In genomic region chr12:108145011-108145410, GRCh38 we compare ENCODE assay signal across 19 cellular contexts. TPM values are rescaled to one million over a fixed set of nuclear protein-coding genes. Genes with fewer than 3 reads are reported as not detected.
DNase-seq lines count a peak whose midpoint lies in the region; ATAC-seq and TF ChIP-seq lines count a peak whose summit lies in the region.
"Had no signal": no experiment of that assay in that cellular context is flagged by ENCODE, and none has a peak within 500 bp of the region (broad histone marks: within the 10 kb centered on the region; RNA-seq: fewer than 3 reads in every experiment).

No MANE protein-coding gene starts in this region.

- H3K36me3 ChIP-seq in trophoblast cell (ENCODE audit: control insufficient read depth in 1 of 2, insufficient read depth in 2 of 2, low read length in 2 of 2) = no peaks in the 10 kb centered on the region

- no peak overlapping the region for H2AK5ac ChIP-seq in trophoblast cell (ENCODE audit: low read length)

- intact Hi-C loops in cardiac septum (cut with DNase I) = no loop called here

- TF ChIP-seq CTCF in WTC11 (IDR thresholded peaks at IDR 0.05) (no peak), foreskin fibroblast (IDR thresholded peaks at IDR 0.05; ENCODE audit: low read depth, low read length) (no peak)

- DNase-seq in WTC11 (ENCODE audit: low spot score) (no peak), memory B cell (ENCODE audit: low spot score in 2 of 2) (no peak), trophoblast cell (no peak), foreskin fibroblast (no peak), cardiac septum (ENCODE audit: low spot score) (no peak), EL (no peak)
- DNase-seq: C1 segment of cervical spinal cord; Calu3; CD4-positive, alpha-beta memory T cell; COR-L47; DND-41; GDM1; GOT3; H7; HCEC 1CT had no signal

- CTCF ChIA-PET in WTC11 (lab: Charles Lee) = interaction anchor here (0.9 to 2.0 kb wide), 6 partner anchors 8 to 152 kb away, joined by 3 to 6 read pairs (median 6); partner anchors contain the start of gene WSCD2

- no peak overlapping the region for H3K23ac ChIP-seq in trophoblast cell (ENCODE audit: low read length)

- H3K9ac ChIP-seq in trophoblast cell (ENCODE audit: low read length) = no peak overlapping the region

- H3K79me2 ChIP-seq in trophoblast cell (ENCODE audit: control insufficient read depth, insufficient read depth, low read length, poor library complexity) = no peaks in the 10 kb centered on the region

- no peaks in the 10 kb centered on the region for H3K4me1 ChIP-seq in trophoblast cell (ENCODE audit: control insufficient read depth in 1 of 2, insufficient read depth in 2 of 2, low read length in 2 of 2)

- H3K36me3 Mint-ChIP-seq in WTC11 = no peaks in the 10 kb centered on the region
- peaks cover 3% of the 10 kb centered on the region for H3K36me3 Mint-ChIP-seq in memory B cell
- H3K36me3 Mint-ChIP-seq: CD4-positive, alpha-beta memory T cell had no signal

- peaks cover 55% of the 10 kb centered on the region for H3K4me1 Mint-ChIP-seq in WTC11
- H3K4me1 Mint-ChIP-seq in memory B cell = peaks cover 14% of the 10 kb centered on the region
- H3K4me1 Mint-ChIP-seq: CD4-positive, alpha-beta memory T cell had no signal

- no peaks in the 10 kb centered on the region for H3K9me3 ChIP-seq in trophoblast cell (ENCODE audit: insufficient read depth, low read depth, low read length)

- no peak overlapping the region for H3K18ac ChIP-seq in trophoblast cell (ENCODE audit: low read length)

- H3K27ac Mint-ChIP-seq in WTC11 (no peak overlapping the region), memory B cell (peak overlapping the region; percentile 71)
- H3K27ac Mint-ChIP-seq: CD4-positive, alpha-beta memory T cell had no signal

- ATAC-seq in WTC11 = peak; percentile 26; the same call in 1 of the 2 replicates
- no peak for ATAC-seq in memory B cell (ENCODE audit: low read depth)
- ATAC-seq: GM12878 had no signal

- H2BK12ac ChIP-seq in trophoblast cell (ENCODE audit: low read length) = no peak overlapping the region

- no peak overlapping the region for H4K8ac ChIP-seq in trophoblast cell (ENCODE audit: low read depth, low read length)

- H3K27me3 Mint-ChIP-seq in WTC11 (ENCODE audit: low read depth) = no peaks in the 10 kb centered on the region; the same call in 1 of the 2 replicates
- no peaks in the 10 kb centered on the region for H3K27me3 Mint-ChIP-seq in memory B cell

- WGBS in trophoblast cell (ENCODE audit: extremely low coverage, insufficient coverage, insufficient read length) = no CpG with 5 or more reads among the region's 2 CpGs

- no peak overlapping the region for H4K91ac ChIP-seq in trophoblast cell (ENCODE audit: low read depth, low read length)

- H3K79me1 ChIP-seq in trophoblast cell (ENCODE audit: low read length) = no peaks in the 10 kb centered on the region

- H3K4me3 Mint-ChIP-seq in WTC11 (no peak overlapping the region), memory B cell (no peak overlapping the region)
- H3K4me3 Mint-ChIP-seq: CD4-positive, alpha-beta memory T cell had no signal

- H2BK120ac ChIP-seq in trophoblast cell (ENCODE audit: insufficient read depth, low read length, poor library complexity) = no peak overlapping the region

- H3K27me3 ChIP-seq in trophoblast cell (ENCODE audit: insufficient read depth, low read length) = no peaks in the 10 kb centered on the region

- no peak overlapping the region for H2BK5ac ChIP-seq in trophoblast cell (ENCODE audit: low read depth, low read length, poor library complexity)

- H4K12ac ChIP-seq in trophoblast cell (ENCODE audit: low read depth, low read length) = no peak overlapping the region

- H3K4me2 ChIP-seq in trophoblast cell (ENCODE audit: low read length) = peak overlapping the region; percentile 7

- no peak overlapping the region for H2AFZ ChIP-seq in trophoblast cell (ENCODE audit: insufficient read depth, low read length, poor library complexity)

- no peak overlapping the region for H3K27ac ChIP-seq in trophoblast cell (ENCODE audit: low read depth, low read length)

- POLR2A ChIA-PET in WTC11 (lab: Charles Lee) = no interaction called here

- H3K4me3 ChIP-seq in trophoblast cell (ENCODE audit: low read depth, low read length) (no peak overlapping the region), foreskin fibroblast (ENCODE audit: low read depth in 1 of 2, low read length in 2 of 2) (no peak overlapping the region)
- H3K4me3 ChIP-seq: GM12878 had no signal

- H3K14ac ChIP-seq in trophoblast cell (ENCODE audit: low read length) = no peak overlapping the region

- 0 out of 2 replicates have a peak, but pooled peaks cover 3% of the 10 kb centered on the region for H3K9me3 Mint-ChIP-seq in WTC11
- H3K9me3 Mint-ChIP-seq in memory B cell = peaks cover 2% of the 10 kb centered on the region
- H3K9me3 Mint-ChIP-seq: CD4-positive, alpha-beta memory T cell had no signal

- no peak overlapping the region for H3K4ac ChIP-seq in trophoblast cell (ENCODE audit: low read depth, low read length)

TF ChIP-seq in WTC11, 78 proteins besides CTCF, POLR2A, EP300 and RAD21:
- TF ChIP-seq GTF2I (CRISPR knock-in tag; conservative IDR thresholded peaks at IDR 0.05) = peak; percentile 86
- TF ChIP-seq GABPB1 (CRISPR knock-in tag; IDR thresholded peaks at IDR 0.05) = no peak

RNA-seq across cellular contexts. Expression of gene WSCD2, which starts 15.9 kb away (rescaled TPM):
- total RNA-seq in WTC11 (2021) (1.1 to 1.6 TPM (median 1.6 TPM) in 3 replicates), cardiac septum (0.40 TPM)
- polyA plus RNA-seq in trophoblast cell (2013) = 0.03 and 0.08 TPM in 2 replicates
- total RNA-seq: A172; A673; Calu3; CD4-positive, alpha-beta memory T cell; GM12878 had no signal
- polyA plus RNA-seq: BJ; CD4-positive, alpha-beta memory T cell had no signal
